Comparison of ENCODE assay signal across 1 cellular context in the genomic region with DNA sequence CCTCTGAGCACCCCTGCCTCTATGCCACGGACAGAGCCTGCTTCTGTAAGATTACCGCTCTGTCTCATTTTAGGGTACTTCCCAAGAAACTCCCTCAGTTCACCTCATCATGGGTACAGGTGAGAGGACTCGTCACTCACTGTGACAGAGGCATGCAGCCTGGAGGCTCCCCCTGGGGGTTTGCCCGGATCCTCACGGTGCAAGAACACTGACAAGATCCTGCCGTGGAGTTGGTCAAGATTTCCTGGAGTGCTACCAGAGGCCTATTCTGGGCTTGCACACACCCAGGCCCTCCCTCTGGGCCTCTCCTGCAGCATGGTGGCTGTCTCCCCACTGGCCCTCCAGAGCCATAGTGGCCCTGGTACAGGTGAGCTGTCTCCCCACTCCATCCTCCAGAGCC.
TF ChIP-seq lines count a peak whose summit lies in the region.

No MANE protein-coding gene starts in this region.

TF ChIP-seq in K562, 482 proteins besides CTCF, POLR2A, EP300 and RAD21:
- TF ChIP-seq CHD2 (IDR thresholded peaks at IDR 0.05; ENCODE audit: low read depth, low read length) (no peak), CTCFL (IDR thresholded peaks at IDR 0.05; ENCODE audit: borderline replicate concordance, insufficient read depth, low read depth, low read length, poor library complexity, severe bottlenecking) (peak; percentile 32)
- TF ChIP-seq, protein P1, sequence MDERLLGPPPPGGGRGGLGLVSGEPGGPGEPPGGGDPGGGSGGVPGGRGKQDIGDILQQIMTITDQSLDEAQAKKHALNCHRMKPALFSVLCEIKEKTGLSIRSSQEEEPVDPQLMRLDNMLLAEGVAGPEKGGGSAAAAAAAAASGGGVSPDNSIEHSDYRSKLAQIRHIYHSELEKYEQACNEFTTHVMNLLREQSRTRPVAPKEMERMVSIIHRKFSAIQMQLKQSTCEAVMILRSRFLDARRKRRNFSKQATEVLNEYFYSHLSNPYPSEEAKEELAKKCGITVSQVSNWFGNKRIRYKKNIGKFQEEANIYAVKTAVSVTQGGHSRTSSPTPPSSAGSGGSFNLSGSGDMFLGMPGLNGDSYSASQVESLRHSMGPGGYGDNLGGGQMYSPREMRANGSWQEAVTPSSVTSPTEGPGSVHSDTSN (CRISPR knock-in tag; IDR thresholded peaks at IDR 0.05; ENCODE audit: low read depth) = no peak
- TF ChIP-seq, protein P1 (tag; conservative IDR thresholded peaks at IDR 0.05; ENCODE audit: low read depth) = no peak
